17 cellular contexts compared by ENCODE assay signal in genomic region chr15:79051941-79052731, GRCh38. TPM values are rescaled to one million over a fixed set of nuclear protein-coding genes. Genes with fewer than 3 reads are reported as not detected.
"Had no signal": no experiment of that assay in that cellular context is flagged by ENCODE, and none has a peak within 500 bp of the region (broad histone marks: within the 10 kb centered on the region; RNA-seq: fewer than 3 reads in every experiment).

No MANE protein-coding gene starts in this region.

- ATAC-seq: activated CD8-positive, alpha-beta T cell treated with anti-CD3 and anti-CD28 coated beads for 36 hours; activated naive CD4-positive, alpha-beta T cell treated with anti-CD3 and anti-CD28 coated beads, Interleukin-2, amount 50 U/mL, for 72 hours; activated T-cell treated with anti-CD3 and anti-CD28 coated beads, Interleukin-2, amount 50 U/mL, for 4 hours; stimulated activated effector memory CD8-positive, alpha-beta T cell treated with anti-CD3 and anti-CD28 coated beads, Interleukin-12 subunit alpha, Interleukin-12 subunit beta, amount 100 ng/mL, for 72 hours; WTC11 had no signal

- H3K9me3 ChIP-seq: ovary, tibial artery had no signal

- H3K4me3 ChIP-seq: ovary, tibial artery had no signal

- H3K4me1 Mint-ChIP-seq: nephron progenitor cell; stimulated activated effector memory CD8-positive, alpha-beta T cell treated with anti-CD3 and anti-CD28 coated beads, Interleukin-12 subunit alpha, Interleukin-12 subunit beta, amount 100 ng/mL, for 72 hours; WTC11 had no signal

- DNase-seq: activated CD4-positive, alpha-beta T cell treated with anti-CD3 and anti-CD28 coated beads for 4 hours; activated CD8-positive, alpha-beta T cell treated with anti-CD3 and anti-CD28 coated beads for 36 hours; activated effector memory CD4-positive, alpha-beta T cell treated with Interleukin-2 at 50 U/mL for 16 hours; activated T-cell treated with anti-CD3 and anti-CD28 coated beads, Interleukin-2, amount 50 U/mL, for 4 hours; cortex of kidney; effector CD8-positive, alpha-beta T cell; foreskin fibroblast; kidney; mesenchymal stem cell; nephron progenitor cell; ovary; T-helper 2 cell; tibial artery had no signal

- H3K27ac Mint-ChIP-seq: activated CD8-positive, alpha-beta T cell treated with anti-CD3 and anti-CD28 coated beads for 36 hours; activated naive CD4-positive, alpha-beta T cell treated with anti-CD3 and anti-CD28 coated beads, Interleukin-2, amount 50 U/mL, for 72 hours; nephron progenitor cell; stimulated activated effector memory CD8-positive, alpha-beta T cell treated with anti-CD3 and anti-CD28 coated beads, Interleukin-12 subunit alpha, Interleukin-12 subunit beta, amount 100 ng/mL, for 72 hours; WTC11 had no signal

- H3K36me3 ChIP-seq: ovary, tibial artery had no signal

- H3K4me1 ChIP-seq: tibial artery had no signal

- H3K27me3 ChIP-seq: ovary had no signal

- H3K4me3 Mint-ChIP-seq: activated CD8-positive, alpha-beta T cell treated with anti-CD3 and anti-CD28 coated beads for 36 hours; activated T-cell treated with anti-CD3 and anti-CD28 coated beads, Interleukin-2, amount 50 U/mL, for 4 hours; nephron progenitor cell; stimulated activated effector memory CD8-positive, alpha-beta T cell treated with anti-CD3 and anti-CD28 coated beads, Interleukin-12 subunit alpha, Interleukin-12 subunit beta, amount 100 ng/mL, for 72 hours; WTC11 had no signal

- H3K36me3 Mint-ChIP-seq: activated naive CD4-positive, alpha-beta T cell treated with anti-CD3 and anti-CD28 coated beads, Interleukin-2, amount 50 U/mL, for 72 hours; stimulated activated effector memory CD8-positive, alpha-beta T cell treated with anti-CD3 and anti-CD28 coated beads, Interleukin-12 subunit alpha, Interleukin-12 subunit beta, amount 100 ng/mL, for 72 hours; WTC11 had no signal

- H3K27ac ChIP-seq: ovary, tibial artery had no signal

- H3K9me3 Mint-ChIP-seq: activated CD8-positive, alpha-beta T cell treated with anti-CD3 and anti-CD28 coated beads for 36 hours; activated naive CD4-positive, alpha-beta T cell treated with anti-CD3 and anti-CD28 coated beads, Interleukin-2, amount 50 U/mL, for 72 hours; activated T-cell treated with anti-CD3 and anti-CD28 coated beads, Interleukin-2, amount 50 U/mL, for 4 hours; nephron progenitor cell; stimulated activated effector memory CD8-positive, alpha-beta T cell treated with anti-CD3 and anti-CD28 coated beads, Interleukin-12 subunit alpha, Interleukin-12 subunit beta, amount 100 ng/mL, for 72 hours; WTC11 had no signal

RNA-seq across cellular contexts. Expression of gene RASGRF1, which starts 38.4 kb away (rescaled TPM):
- total RNA-seq: activated CD8-positive, alpha-beta T cell treated with anti-CD3 and anti-CD28 coated beads for 36 hours; activated naive CD4-positive, alpha-beta T cell treated with anti-CD3 and anti-CD28 coated beads, Interleukin-2, amount 50 U/mL, for 72 hours had no signal
- polyA plus RNA-seq: liver had no signal
